ENCODE assay signal across 18 cellular contexts in the genomic region with DNA sequence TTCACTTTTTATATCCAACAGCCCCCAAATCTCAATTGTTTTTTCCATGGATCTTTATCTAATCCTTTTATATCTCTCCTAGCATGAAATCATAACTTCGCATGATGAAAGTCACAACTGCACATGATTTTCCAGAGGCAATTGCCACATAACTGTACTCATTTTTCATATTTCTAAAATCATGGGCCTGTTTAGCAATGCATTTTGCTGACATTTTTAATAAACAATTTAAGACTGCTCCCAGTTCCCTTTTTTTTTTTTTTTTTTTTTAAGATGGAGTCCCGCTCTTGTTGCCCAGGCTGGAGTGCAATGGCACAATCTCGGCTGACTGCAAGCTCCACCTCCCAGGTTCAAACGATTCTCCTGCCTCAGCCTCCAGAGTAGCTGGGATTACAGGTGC.
DNase-seq lines count a peak whose midpoint lies in the region; ATAC-seq, FAIRE-seq and TF ChIP-seq lines count a peak whose summit lies in the region.
"Had no signal": no experiment of that assay in that cellular context is flagged by ENCODE, and none has a peak within 500 bp of the region (broad histone marks: within the 10 kb centered on the region; RNA-seq: fewer than 3 reads in every experiment).

No MANE protein-coding gene starts in this region.

- POLR2A ChIA-PET in A549 (lab: Yijun Ruan, JAX) (no interaction called here), activated B cell treated with CpG ODN at 0.5 μM for 24 hours (lab: Charles Lee) (interaction anchor here (0.5 to 10.1 kb wide), 2 partner anchors 37 to 49 kb away, joined by 3 to 379 read pairs; no protein-coding TSS in a partner anchor), GM10248 (lab: Yijun Ruan, JAX) (no interaction called here)
- POLR2A ChIA-PET in CD4-positive, alpha-beta memory T cell (lab: Charles Lee; ENCODE audit: partially characterized antibody) = no interaction called here

- CTCF ChIA-PET in A549 (lab: Yijun Ruan, JAX) = interaction anchor here (0.8 to 1.7 kb wide), 7 partner anchors 37 to 68 kb away, joined by 3 to 6 read pairs (median 4); no protein-coding TSS in a partner anchor
- CTCF ChIA-PET in CD4-positive, alpha-beta memory T cell (lab: Charles Lee; ENCODE audit: partially characterized antibody) = no interaction called here
- CTCF ChIA-PET in activated B cell treated with CpG ODN at 0.5 μM for 24 hours (lab: Charles Lee) = no interaction called here
- CTCF ChIA-PET in GM10248 (lab: Yijun Ruan, JAX) = interaction anchor here (0.9 kb wide), 1 partner anchor 14 kb away, joined by 3 read pairs; no protein-coding TSS in a partner anchor

- no peak for ATAC-seq in A549
- no peak for ATAC-seq in activated B cell treated with CpG ODN at 0.5 μM for 24 hours (ENCODE audit: low read depth)
- no peak for ATAC-seq in lower lobe of right lung
- ATAC-seq in GM21381 (IDR thresholded peaks at IDR 0.05; ENCODE audit: unreplicated experiment) = no peak
- ATAC-seq in GM21723 (IDR thresholded peaks at IDR 0.05; ENCODE audit: unreplicated experiment) = no peak
- ATAC-seq: GM23338 had no signal

- no peak for TF ChIP-seq EP300 in A549 (IDR thresholded peaks at IDR 0.05)

- TF ChIP-seq CTCF in A549 (IDR thresholded peaks at IDR 0.05) (no peak), activated B cell treated with CpG ODN at 0.5 μM for 24 hours (IDR thresholded peaks at IDR 0.05) (no peak), lower lobe of right lung (IDR thresholded peaks at IDR 0.05) (no peak), GM10248 (IDR thresholded peaks at IDR 0.05; ENCODE audit: control extremely low read depth, extremely low read depth, low read depth, missing control alignments) (no peak)

- H3K4me1 Mint-ChIP-seq in CD4-positive, alpha-beta memory T cell = peaks cover 16 to 42% (median 28%) of the 10 kb centered on the region in 4 donors
- H3K4me1 Mint-ChIP-seq in activated B cell treated with CpG ODN at 0.5 μM for 24 hours = peaks cover 30% of the 10 kb centered on the region

- intact Hi-C loops in CD4-positive, alpha-beta memory T cell (cut with micrococcal nuclease) = no loop called here
- intact Hi-C loops in activated B cell treated with CpG ODN at 0.5 μM for 24 hours (cut with micrococcal nuclease) (no loop called here), lower lobe of right lung (cut with DNase I) (no loop called here)

- no peak overlapping the region for H3K4me3 Mint-ChIP-seq in CD4-positive, alpha-beta memory T cell
- H3K4me3 Mint-ChIP-seq in activated B cell treated with CpG ODN at 0.5 μM for 24 hours = no peak overlapping the region
- H3K4me3 Mint-ChIP-seq: GM23338 had no signal

- no peak for DNase-seq in A549 (ENCODE audit: low read depth in 1 of 2, low spot score in 1 of 2)
- DNase-seq in CD4-positive, alpha-beta memory T cell = no peak
- DNase-seq in activated B cell treated with CpG ODN at 0.5 μM for 24 hours = no peak
- no peak for DNase-seq in lower lobe of right lung
- no peak for DNase-seq in GM10248 (ENCODE audit: extremely low spot score)
- no peak for DNase-seq in DMS79 treated with DMSO at 0.1 percent for 48 hours (lab: John Stamatoyannopoulos, UW)
- DNase-seq: activated CD8-positive, alpha-beta memory T cell treated with anti-CD3 and anti-CD28 coated beads for 24 hours; anterior cingulate cortex; effector CD4-positive, alpha-beta T cell; head of caudate nucleus; NCI-H1436; NCI-H774; nucleus accumbens; stimulated activated naive CD4-positive, alpha-beta T cell had no signal

- H3K36me3 Mint-ChIP-seq in CD4-positive, alpha-beta memory T cell = peaks cover 9 to 17% of the 10 kb centered on the region in 2 donors
- peaks cover 13% of the 10 kb centered on the region for H3K36me3 Mint-ChIP-seq in activated B cell treated with CpG ODN at 0.5 μM for 24 hours (ENCODE audit: low read depth)

- no peak for TF ChIP-seq POLR2A in A549 (IDR thresholded peaks at IDR 0.05; ENCODE audit: low read length)

- no peaks in the 10 kb centered on the region for H3K9me3 Mint-ChIP-seq in CD4-positive, alpha-beta memory T cell
- no peaks in the 10 kb centered on the region for H3K9me3 Mint-ChIP-seq in activated B cell treated with CpG ODN at 0.5 μM for 24 hours
- H3K9me3 Mint-ChIP-seq: GM23338 had no signal

- no peaks in the 10 kb centered on the region for H3K36me3 ChIP-seq in CD4-positive, alpha-beta memory T cell (ENCODE audit: insufficient read depth, low read length)
- H3K36me3 ChIP-seq in lower lobe of right lung = no peaks in the 10 kb centered on the region

- H3K27me3 Mint-ChIP-seq in CD4-positive, alpha-beta memory T cell = no peaks in the 10 kb centered on the region
- H3K27me3 Mint-ChIP-seq in activated B cell treated with CpG ODN at 0.5 μM for 24 hours = no peaks in the 10 kb centered on the region

- WGBS in A549 (ENCODE audit: missing lambda C conversion rate) = 82% methylated on average over 4 of the region's 4 CpGs

- H3K4me3 ChIP-seq in A549 (no peak overlapping the region), lower lobe of right lung (no peak overlapping the region)
- no peak overlapping the region for H3K4me3 ChIP-seq in CD4-positive, alpha-beta memory T cell (ENCODE audit: low read length in 2 of 2)
- H3K4me3 ChIP-seq: GM23338, lung had no signal

- no peaks in the 10 kb centered on the region for H3K27me3 ChIP-seq in CD4-positive, alpha-beta memory T cell (ENCODE audit: insufficient read depth, low read length)
- H3K27me3 ChIP-seq in lower lobe of right lung (ENCODE audit: low read depth) = no peaks in the 10 kb centered on the region

- H3K27ac Mint-ChIP-seq in CD4-positive, alpha-beta memory T cell = peak overlapping the region in 6 of 7 donors; percentile 12 to 88 (median 62)
- peak overlapping the region; percentile 24 for H3K27ac Mint-ChIP-seq in activated B cell treated with CpG ODN at 0.5 μM for 24 hours

- H3K4me2 ChIP-seq in A549 = no peak overlapping the region
- H3K4me2 ChIP-seq: GM23338 had no signal

- H3K4me1 ChIP-seq in A549 = peaks cover 65% of the 10 kb centered on the region
- H3K4me1 ChIP-seq in CD4-positive, alpha-beta memory T cell (ENCODE audit: insufficient read depth, low read length) = peaks cover 39% of the 10 kb centered on the region
- peaks cover 45% of the 10 kb centered on the region for H3K4me1 ChIP-seq in lower lobe of right lung

- no peak for FAIRE-seq in A549 (lab: Jason Lieb, UNC)

- TF ChIP-seq RAD21 in A549 (conservative IDR thresholded peaks at IDR 0.05 in 1 of 2, IDR thresholded peaks at IDR 0.05 in 1 of 2) = no peak

- H3K9me3 ChIP-seq in A549 = no peaks in the 10 kb centered on the region
- H3K9me3 ChIP-seq in CD4-positive, alpha-beta memory T cell (ENCODE audit: control insufficient read depth in 1 of 2, low read length in 2 of 2) = no peaks in the 10 kb centered on the region
- H3K9me3 ChIP-seq in lower lobe of right lung = no peaks in the 10 kb centered on the region

- H3K27ac ChIP-seq in A549 (peak overlapping the region; percentile 94 to 98), lower lobe of right lung (peak overlapping the region; percentile 32)
- H3K27ac ChIP-seq in CD4-positive, alpha-beta memory T cell (ENCODE audit: low read depth, low read length) = no peak overlapping the region

TF ChIP-seq in A549, 52 proteins besides CTCF, POLR2A, EP300 and RAD21:
- TF ChIP-seq CBX2 (IDR thresholded peaks at IDR 0.05; ENCODE audit: borderline replicate concordance, low read depth) (no peak), HEYL (CRISPR knock-in tag; IDR thresholded peaks at IDR 0.05) (peak; percentile 22; the same call in 1 of the 2 replicates)

Comparison
In these comparisons a context has a peak if more than half of its experiments do, and no peak if none do; other contexts are left out.
1. CTCF ChIA-PET loops: an anchor here in A549 (0.8 to 1.7 kb wide) and GM10248 (0.9 kb wide); none called in CD4-positive, alpha-beta memory T cell and activated B cell treated with CpG ODN at 0.5 μM for 24 hours.